In the genomic region with DNA sequence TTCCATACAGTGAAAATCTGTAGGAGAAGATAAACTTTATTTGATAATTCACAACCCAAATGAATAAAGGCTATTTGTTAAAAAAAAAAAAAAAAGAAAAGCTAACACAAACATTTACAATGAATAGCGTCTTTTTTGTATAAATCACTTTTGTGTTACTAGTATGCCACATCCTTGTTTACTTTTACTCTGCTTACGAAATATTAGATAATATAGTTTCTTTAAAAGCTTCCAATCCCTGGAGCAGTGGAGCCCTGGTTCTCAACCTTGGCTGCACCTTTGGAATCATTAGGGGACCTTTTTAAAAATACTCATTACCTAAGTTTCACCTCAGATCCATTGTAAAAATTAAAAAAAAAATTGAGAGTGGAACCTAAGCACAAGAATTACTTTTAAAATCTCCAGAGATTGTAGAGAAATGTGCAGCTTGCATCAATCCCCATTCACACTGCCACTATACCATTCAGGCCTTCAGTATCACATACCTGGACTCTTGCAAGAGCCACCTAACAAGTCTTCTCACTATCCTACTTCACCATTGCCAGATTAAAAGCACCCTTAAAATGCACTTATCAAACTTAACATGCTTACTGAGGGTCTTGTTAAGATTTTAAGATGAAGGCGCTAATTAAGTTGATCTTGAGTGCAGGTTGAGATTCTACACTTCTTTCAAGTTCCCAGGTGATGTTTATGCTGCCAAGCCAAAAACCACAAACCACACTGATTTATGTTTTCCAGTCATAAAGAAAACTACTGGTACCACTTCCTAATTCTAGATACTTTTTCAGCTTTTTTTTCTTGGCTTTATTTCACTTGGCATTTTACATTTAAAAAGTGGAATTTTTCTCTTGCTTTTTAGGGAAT, we compare ENCODE assay signal across 9 cellular contexts. TPM values are rescaled to one million over a fixed set of nuclear protein-coding genes. Genes with fewer than 3 reads are reported as not detected.
DNase-seq lines count a peak whose midpoint lies in the region; ATAC-seq, FAIRE-seq and TF ChIP-seq lines count a peak whose summit lies in the region.
"Had no signal": no experiment of that assay in that cellular context is flagged by ENCODE, and none has a peak within 500 bp of the region (broad histone marks: within the 10 kb centered on the region; RNA-seq: fewer than 3 reads in every experiment).

No MANE protein-coding gene starts in this region.

- H3K9me3 ChIP-seq in GM12878 (replicated peaks; ENCODE audit: control insufficient read depth, insufficient read depth, low read length), result no peaks in the 10 kb centered on the region
- H3K9me3 ChIP-seq: neutrophil had no signal

- BruUV-seq in GM12878 (replicated peaks; lab: Mats Ljungman, UMichigan), result no TSS peak

- no peaks in the 10 kb centered on the region for H3K79me2 ChIP-seq in GM12878 (ENCODE audit: control insufficient read depth, insufficient read depth, low read length)

- CTCF ChIA-PET in GM12878 (lab: Yijun Ruan, JAX), result no interaction called here

- RAD21 ChIA-PET in GM12878 (lab: Charles Lee; ENCODE audit: unreplicated experiment), result no interaction called here

- no peak overlapping the region for H3K9ac ChIP-seq in GM12878 (ENCODE audit: control insufficient read depth, insufficient read depth, low read length)

- DNase-seq in GM12878 (ENCODE audit: low read depth, low spot score) (peak; percentile 44), NCI-H82 (lab: John Stamatoyannopoulos, UW) (no peak), progenitor cell of endocrine pancreas (ENCODE audit: low spot score, unreplicated experiment) (no peak), middle frontal gyrus (ENCODE audit: extremely low spot score, low spot score) (no peak)
- DNase-seq in activated naive CD4-positive, alpha-beta T cell treated with Interleukin-2 at 50 U/mL for 16 hours, result no peak

- intact Hi-C loops in GM12878 (cut with micrococcal nuclease; ENCODE audit: unreplicated experiment), result no loop called here

- H3K27me3 Mint-ChIP-seq in progenitor cell of endocrine pancreas, result no peaks in the 10 kb centered on the region

- TF ChIP-seq RAD21 in GM12878 (IDR thresholded peaks at IDR 0.05; ENCODE audit: insufficient read depth, low read depth, low read length), result no peak

- TF ChIP-seq CTCF in GM12878 (IDR thresholded peaks at IDR 0.05 in 2 of 3, conservative IDR thresholded peaks at IDR 0.05 in 1 of 3; ENCODE audit: control insufficient read depth in 2 of 3, extremely low read depth in 1 of 3, insufficient read depth in 1 of 3, low read depth in 3 of 3, low read length in 3 of 3) (no peak), progenitor cell of endocrine pancreas (IDR thresholded peaks at IDR 0.05; ENCODE audit: unreplicated experiment) (no peak)

- WGBS in GM12878 (ENCODE audit: insufficient coverage, insufficient replicate concordance, low lambda C conversion rate, missing lambda C conversion rate), result 93% methylated on average over 3 of the region's 3 CpGs

- peaks cover 21% of the 10 kb centered on the region for H3K4me1 Mint-ChIP-seq in progenitor cell of endocrine pancreas (ENCODE audit: low read depth)

- in situ Hi-C loops in GM12878 (cut with MboI), result no loop called here

- H3K4me3 Mint-ChIP-seq in progenitor cell of endocrine pancreas (ENCODE audit: low read depth), result no peak overlapping the region

- ATAC-seq in GM18873 (IDR thresholded peaks at IDR 0.05; ENCODE audit: low FRiP score, unreplicated experiment) (peak; percentile 96), GM21717 (IDR thresholded peaks at IDR 0.05; ENCODE audit: unreplicated experiment) (peak; percentile 94), HG03439 (IDR thresholded peaks at IDR 0.05; ENCODE audit: unreplicated experiment) (peak; percentile 81), GM12878 (peak; percentile 90)

- H3K4me3 ChIP-seq in GM12878, result no peak overlapping the region

- H3K27ac Mint-ChIP-seq in progenitor cell of endocrine pancreas, result no peak overlapping the region

- POLR2A ChIA-PET in GM12878 (lab: Charles Lee), result interaction anchor here (0.5 to 1.2 kb wide), 3 partner anchors 9 to 301 kb away, joined by 3 read pairs; a partner anchor contains a TSS

- no peaks in the 10 kb centered on the region for H3K36me3 ChIP-seq in GM12878 (ENCODE audit: control insufficient read depth in 2 of 2, insufficient read depth in 2 of 2, low read length in 1 of 2)
- H3K36me3 ChIP-seq: neutrophil had no signal

- no peak for TF ChIP-seq POLR2A in GM12878 (IDR thresholded peaks at IDR 0.05; ENCODE audit: low read depth, low read length)

- peak; percentile 95 for FAIRE-seq in GM12878 (lab: Jason Lieb, UNC)

- H3K27ac ChIP-seq in GM12878 (ENCODE audit: control insufficient read depth, insufficient read depth), result no peak overlapping the region
- H3K27ac ChIP-seq: neutrophil had no signal

- peak; percentile 46 to 90; a peak in 3 of 4 replicates for TF ChIP-seq EP300 in GM12878 (IDR thresholded peaks at IDR 0.05; ENCODE audit: borderline replicate concordance in 1 of 2, control insufficient read depth in 1 of 2, low read depth in 2 of 2, low read length in 2 of 2)

- no peak overlapping the region for H2AFZ ChIP-seq in GM12878 (ENCODE audit: control insufficient read depth, low read depth, low read length)

- H4K20me1 ChIP-seq in GM12878 (ENCODE audit: control insufficient read depth, insufficient read depth), result no peaks in the 10 kb centered on the region

- H3K4me1 ChIP-seq in GM12878 (ENCODE audit: control insufficient read depth, insufficient read depth, low read length), result no peaks in the 10 kb centered on the region; the same call in 1 of the 2 replicates

- no peaks in the 10 kb centered on the region for H3K27me3 ChIP-seq in GM12878 (replicated peaks in 1 of 2; ENCODE audit: control insufficient read depth in 2 of 2, insufficient read depth in 2 of 2, low read length in 1 of 2)
- H3K27me3 ChIP-seq: neutrophil had no signal

- no peaks in the 10 kb centered on the region for H3K9me3 Mint-ChIP-seq in progenitor cell of endocrine pancreas (ENCODE audit: low read depth)

- SMC1A ChIA-PET in GM12878 (lab: Charles Lee; ENCODE audit: uncharacterized antibody, unreplicated experiment), result interaction anchor here (0.5 to 1.3 kb wide), 5 partner anchors 15 to 525 kb away, joined by 3 read pairs; no protein-coding TSS in a partner anchor

- peak overlapping the region; percentile 29; the same call in 1 of the 2 replicates for H3K4me2 ChIP-seq in GM12878 (ENCODE audit: control insufficient read depth, insufficient read depth)

- no peaks in the 10 kb centered on the region for H3K36me3 Mint-ChIP-seq in progenitor cell of endocrine pancreas (ENCODE audit: insufficient read depth)

TF ChIP-seq in GM12878, 131 proteins besides CTCF, POLR2A, EP300 and RAD21 (continues in another document):
- TF ChIP-seq CBX5 (IDR thresholded peaks at IDR 0.05; ENCODE audit: low read depth), result 0 out of 2 replicates have a peak, but pooled peaks have one; percentile 64
- peak; percentile 86 for TF ChIP-seq IRF4 (IDR thresholded peaks at IDR 0.05; ENCODE audit: low read depth, low read length)
- no peak for TF ChIP-seq HDAC6 (IDR thresholded peaks at IDR 0.05; ENCODE audit: unreplicated experiment)
- TF ChIP-seq, protein P1, sequence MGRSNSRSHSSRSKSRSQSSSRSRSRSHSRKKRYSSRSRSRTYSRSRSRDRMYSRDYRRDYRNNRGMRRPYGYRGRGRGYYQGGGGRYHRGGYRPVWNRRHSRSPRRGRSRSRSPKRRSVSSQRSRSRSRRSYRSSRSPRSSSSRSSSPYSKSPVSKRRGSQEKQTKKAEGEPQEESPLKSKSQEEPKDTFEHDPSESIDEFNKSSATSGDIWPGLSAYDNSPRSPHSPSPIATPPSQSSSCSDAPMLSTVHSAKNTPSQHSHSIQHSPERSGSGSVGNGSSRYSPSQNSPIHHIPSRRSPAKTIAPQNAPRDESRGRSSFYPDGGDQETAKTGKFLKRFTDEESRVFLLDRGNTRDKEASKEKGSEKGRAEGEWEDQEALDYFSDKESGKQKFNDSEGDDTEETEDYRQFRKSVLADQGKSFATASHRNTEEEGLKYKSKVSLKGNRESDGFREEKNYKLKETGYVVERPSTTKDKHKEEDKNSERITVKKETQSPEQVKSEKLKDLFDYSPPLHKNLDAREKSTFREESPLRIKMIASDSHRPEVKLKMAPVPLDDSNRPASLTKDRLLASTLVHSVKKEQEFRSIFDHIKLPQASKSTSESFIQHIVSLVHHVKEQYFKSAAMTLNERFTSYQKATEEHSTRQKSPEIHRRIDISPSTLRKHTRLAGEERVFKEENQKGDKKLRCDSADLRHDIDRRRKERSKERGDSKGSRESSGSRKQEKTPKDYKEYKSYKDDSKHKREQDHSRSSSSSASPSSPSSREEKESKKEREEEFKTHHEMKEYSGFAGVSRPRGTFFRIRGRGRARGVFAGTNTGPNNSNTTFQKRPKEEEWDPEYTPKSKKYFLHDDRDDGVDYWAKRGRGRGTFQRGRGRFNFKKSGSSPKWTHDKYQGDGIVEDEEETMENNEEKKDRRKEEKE (IDR thresholded peaks at IDR 0.05), result no peak
- TF ChIP-seq, protein P2, sequence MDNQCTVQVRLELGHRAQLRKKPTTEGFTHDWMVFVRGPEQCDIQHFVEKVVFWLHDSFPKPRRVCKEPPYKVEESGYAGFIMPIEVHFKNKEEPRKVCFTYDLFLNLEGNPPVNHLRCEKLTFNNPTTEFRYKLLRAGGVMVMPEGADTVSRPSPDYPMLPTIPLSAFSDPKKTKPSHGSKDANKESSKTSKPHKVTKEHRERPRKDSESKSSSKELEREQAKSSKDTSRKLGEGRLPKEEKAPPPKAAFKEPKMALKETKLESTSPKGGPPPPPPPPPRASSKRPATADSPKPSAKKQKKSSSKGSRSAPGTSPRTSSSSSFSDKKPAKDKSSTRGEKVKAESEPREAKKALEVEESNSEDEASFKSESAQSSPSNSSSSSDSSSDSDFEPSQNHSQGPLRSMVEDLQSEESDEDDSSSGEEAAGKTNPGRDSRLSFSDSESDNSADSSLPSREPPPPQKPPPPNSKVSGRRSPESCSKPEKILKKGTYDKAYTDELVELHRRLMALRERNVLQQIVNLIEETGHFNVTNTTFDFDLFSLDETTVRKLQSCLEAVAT (IDR thresholded peaks at IDR 0.05), result peak; percentile 86

RNA-seq across cellular contexts. Expression of a gene that starts 59.7 kb away (rescaled TPM):
- 77.2 and 90.4 TPM in 2 replicates for total RNA-seq in GM12878 (2013; cell fraction: nucleolus; rRNA removed)
- 51.5 and 58.4 TPM in 2 replicates for total RNA-seq in GM12878 (2014; rRNA removed)
- total RNA-seq in GM12878 (2014; rRNA removed; fragmentation: Illumina TruSeq; extraction: Trizol), result 122 and 123 TPM in 2 replicates
- total RNA-seq in GM12878 (2021), result 71.3 and 72.4 TPM in 2 replicates
- 58.5 TPM for polyA plus RNA-seq in GM12878 (2011; ENCODE audit: low read depth)
- 128 and 193 TPM in 2 replicates for polyA plus RNA-seq in GM12878 (2011; rRNA removed)
- 37.1 and 45.1 TPM in 2 replicates for polyA plus RNA-seq in GM12878 (2011; cell fraction: cytosol; rRNA removed)
- polyA plus RNA-seq in GM12878 (2011; cell fraction: nucleus; rRNA removed), result 61.2 and 70.1 TPM in 2 replicates
- 66.6 and 76.4 TPM in 2 replicates for polyA plus RNA-seq in GM12878 (2012)
- polyA plus RNA-seq in GM12878 (2014; fragmentation: Illumina TruSeq; extraction: Trizol), result 152 and 199 TPM in 2 replicates
- polyA plus RNA-seq in GM12878 (2014; fragmentation: Nextera tagmentation; extraction: Ambion mirVana), result 100 to 1,000 TPM; 115 to 122 TPM
- polyA plus RNA-seq in GM12878 (2014; rRNA removed), result 62.2 and 74.5 TPM in 2 replicates
- polyA plus RNA-seq in GM12878 (2016; fragmentation: Nextera tagmentation; extraction: Ambion mirVana), result 100 to 1,000 TPM; 131 TPM
- polyA minus RNA-seq in GM12878 (2011; rRNA and poly(A)+ RNA removed), result 44.8 and 74.0 TPM in 2 replicates
- polyA minus RNA-seq in GM12878 (2011; cell fraction: cytosol; rRNA and poly(A)+ RNA removed), result 37.6 and 38.5 TPM in 2 replicates
- polyA minus RNA-seq in GM12878 (2011; cell fraction: nucleus; rRNA and poly(A)+ RNA removed), result 20.3 and 34.5 TPM in 2 replicates
- 55.4 and 70.1 TPM in 2 replicates for total RNA-seq in progenitor cell of endocrine pancreas
